Comparison of ENCODE assay signal across 19 cellular contexts in genomic region chr2:137776697-137777096, GRCh38.
"Had no signal": no experiment of that assay in that cellular context is flagged by ENCODE, and none has a peak within 500 bp of the region (broad histone marks: within the 10 kb centered on the region; RNA-seq: fewer than 3 reads in every experiment).

No MANE protein-coding gene starts in this region.

- H3K36me3 ChIP-seq: heart left ventricle, prostate gland, right lobe of liver, tibial artery, upper lobe of right lung, vagina had no signal

- H3K27me3 ChIP-seq: heart left ventricle, right lobe of liver, tibial artery, upper lobe of right lung, vagina had no signal

- DNase-seq: cortex of kidney; dorsolateral prefrontal cortex; effector CD8-positive, alpha-beta T cell; foreskin melanocyte; heart left ventricle; hypothalamus; mammary epithelial cell; natural killer cell; right lobe of liver; stimulated activated CD4-positive, alpha-beta T cell treated with anti-CD3 and anti-CD28 coated beads, Interleukin-4, amount 100 ng/mL, for 1 hour; stimulated activated CD8-positive, alpha-beta memory T cell treated with anti-CD3 and anti-CD28 coated beads, Interleukin-4, amount 100 ng/mL, for 48 hours; stimulated activated naive CD8-positive, alpha-beta T cell treated with anti-CD3 and anti-CD28 coated beads, Interleukin-15, Interleukin-2, amounts not matched to agents 100 U/mL and 50 U/mL, for 24 hours; tibial artery; upper lobe of right lung had no signal

- H3K27ac Mint-ChIP-seq: natural killer cell; stimulated activated effector memory CD8-positive, alpha-beta T cell treated with anti-CD3 and anti-CD28 coated beads, Interleukin-12 subunit alpha, Interleukin-12 subunit beta, amount 100 ng/mL, for 72 hours had no signal

- H3K9me3 ChIP-seq: prostate gland, right lobe of liver, tibial artery, upper lobe of right lung, vagina had no signal

- H3K4me1 Mint-ChIP-seq: natural killer cell; stimulated activated effector memory CD8-positive, alpha-beta T cell treated with anti-CD3 and anti-CD28 coated beads, Interleukin-12 subunit alpha, Interleukin-12 subunit beta, amount 100 ng/mL, for 72 hours had no signal

- ATAC-seq: heart left ventricle; left lobe of liver; natural killer cell; right lobe of liver; stimulated activated effector memory CD8-positive, alpha-beta T cell treated with anti-CD3 and anti-CD28 coated beads, Interleukin-12 subunit alpha, Interleukin-12 subunit beta, amount 100 ng/mL, for 72 hours; stimulated activated naive CD8-positive, alpha-beta T cell treated with anti-CD3 and anti-CD28 coated beads, Interleukin-15, Interleukin-2, amounts not matched to agents 100 U/mL and 50 U/mL, for 24 hours; upper lobe of right lung had no signal

- H3K27ac ChIP-seq: dorsolateral prefrontal cortex, heart left ventricle, parathyroid adenoma, prostate gland, right lobe of liver, tibial artery, upper lobe of right lung, vagina had no signal

- H3K4me3 Mint-ChIP-seq: natural killer cell; stimulated activated effector memory CD8-positive, alpha-beta T cell treated with anti-CD3 and anti-CD28 coated beads, Interleukin-12 subunit alpha, Interleukin-12 subunit beta, amount 100 ng/mL, for 72 hours had no signal

- H3K36me3 Mint-ChIP-seq: natural killer cell; stimulated activated effector memory CD8-positive, alpha-beta T cell treated with anti-CD3 and anti-CD28 coated beads, Interleukin-12 subunit alpha, Interleukin-12 subunit beta, amount 100 ng/mL, for 72 hours had no signal

- H3K4me3 ChIP-seq: dorsolateral prefrontal cortex, heart left ventricle, prostate gland, right lobe of liver, tibial artery, upper lobe of right lung, vagina had no signal
